9 cellular contexts compared by ENCODE assay signal in the genomic region with DNA sequence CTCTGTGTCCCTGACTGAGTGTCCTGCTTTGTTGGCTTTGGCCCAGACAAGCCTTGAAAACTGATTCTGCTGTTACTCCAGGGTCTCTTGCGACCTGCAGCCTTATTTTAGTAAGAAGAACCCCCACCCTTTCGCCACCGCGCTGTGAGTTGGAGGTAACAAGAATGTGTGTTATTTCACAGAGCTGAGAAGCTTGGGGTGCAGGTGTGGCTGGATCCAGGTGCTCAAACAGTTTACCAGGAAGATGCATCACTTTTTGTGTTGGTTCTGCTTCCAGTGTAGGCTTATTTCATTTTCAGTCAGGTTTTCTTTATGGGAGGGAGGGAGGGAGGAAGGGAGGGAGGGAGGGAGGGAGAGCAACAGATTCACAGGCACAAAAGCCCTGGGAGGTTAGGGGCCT.
"Had no signal": no experiment of that assay in that cellular context is flagged by ENCODE, and none has a peak within 500 bp of the region (broad histone marks: within the 10 kb centered on the region; RNA-seq: fewer than 3 reads in every experiment).

No MANE protein-coding gene starts in this region.

- H3K27ac ChIP-seq: HL-60 had no signal

- H3K4me2 ChIP-seq: GM23338 had no signal

- DNase-seq: H9, HCEC 1CT, IMR-90, KG1 had no signal

- H3K9me3 Mint-ChIP-seq: GM23338, H9 had no signal

- H3K27ac Mint-ChIP-seq: GM23338, H9 had no signal

- H3K4me3 ChIP-seq: GM23338, K562 had no signal

- FAIRE-seq: H1, H54, K562 had no signal

- ATAC-seq: GM23338, K562 had no signal

- H3K4me3 Mint-ChIP-seq: GM23338, H9 had no signal

- H2AFZ ChIP-seq: GM23338 had no signal
